13 cellular contexts compared by ENCODE assay signal in the genomic region with DNA sequence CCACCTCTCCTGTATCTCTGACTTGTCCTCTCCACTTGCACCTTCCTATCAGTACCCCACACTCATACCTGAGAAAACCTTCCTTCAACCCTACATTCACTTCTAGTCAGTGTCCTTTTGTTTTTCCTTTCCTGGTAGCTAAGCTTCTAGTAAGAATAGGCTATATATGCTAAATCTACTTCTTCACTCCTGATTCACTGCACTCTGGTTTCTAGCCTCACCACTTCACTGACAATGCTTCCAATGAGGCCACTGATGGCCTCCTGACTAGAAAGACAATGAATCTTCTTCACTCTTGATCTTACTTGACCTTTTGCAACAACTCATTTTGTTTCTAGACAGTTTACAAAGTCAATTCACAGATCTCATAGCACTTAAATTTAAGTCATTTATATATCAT.
"Had no signal": no experiment of that assay in that cellular context is flagged by ENCODE, and none has a peak within 500 bp of the region (broad histone marks: within the 10 kb centered on the region; RNA-seq: fewer than 3 reads in every experiment).

No MANE protein-coding gene starts in this region.

- H3K36me3 ChIP-seq: ascending aorta, prostate gland, right atrium auricular region, upper lobe of right lung had no signal

- DNase-seq: activated CD4-positive, CD25-positive, alpha-beta regulatory T cell; effector memory CD4-positive, alpha-beta T cell; left ventricle myocardium superior; occipital lobe; SHP77; stimulated activated CD4-positive, alpha-beta T cell treated with anti-CD3 and anti-CD28 coated beads, Interleukin-2, amount 100 ng/mL, for 48 hours; T-cell; T1000; upper lobe of right lung had no signal

- H3K4me1 Mint-ChIP-seq: T-cell had no signal

- H3K27me3 Mint-ChIP-seq: T-cell had no signal

- H3K27ac ChIP-seq: ascending aorta, prostate gland, right atrium auricular region, upper lobe of right lung had no signal

- H3K9me3 Mint-ChIP-seq: T-cell had no signal

- H3K27me3 ChIP-seq: ascending aorta, esophagus muscularis mucosa, right atrium auricular region, upper lobe of right lung had no signal

- H3K27ac Mint-ChIP-seq: T-cell had no signal

- H3K9me3 ChIP-seq: ascending aorta, esophagus muscularis mucosa, prostate gland, right atrium auricular region, upper lobe of right lung had no signal

- ATAC-seq: left ventricle myocardium superior, T-cell, upper lobe of right lung had no signal

- H3K4me3 ChIP-seq: ascending aorta, esophagus muscularis mucosa, prostate gland, right atrium auricular region, upper lobe of right lung had no signal

- H3K4me3 Mint-ChIP-seq: T-cell had no signal

- H3K4me1 ChIP-seq: prostate gland, upper lobe of right lung had no signal
